ENCODE assay signal across 11 cellular contexts in genomic region chr9:82563841-82564240, GRCh38.
"Had no signal": no experiment of that assay in that cellular context is flagged by ENCODE, and none has a peak within 500 bp of the region (broad histone marks: within the 10 kb centered on the region; RNA-seq: fewer than 3 reads in every experiment).

No MANE protein-coding gene starts in this region.

- H3K4me3 ChIP-seq: GM23248, GM23338, HAP-1 had no signal

- H3K4me3 Mint-ChIP-seq: GM23338, H9, HFFc6 had no signal

- H3K9me3 Mint-ChIP-seq: GM23338, H9, HFFc6 had no signal

- H3K9ac ChIP-seq: GM23248 had no signal

- H3K9me3 ChIP-seq: HAP-1 had no signal

- H2AFZ ChIP-seq: GM23248, GM23338 had no signal

- FAIRE-seq: H1, H54 had no signal

- H3K27ac ChIP-seq: GM23248 had no signal

- H3K36me3 ChIP-seq: HAP-1 had no signal

- H3K4me2 ChIP-seq: GM23338 had no signal

- H3K4me1 ChIP-seq: HAP-1 had no signal

- H3K27ac Mint-ChIP-seq: GM23338, H9, HFFc6 had no signal

- ATAC-seq: GM23338, HCT116 had no signal

- DNase-seq: GM23248, GOT3, H7, H9, HCEC 1CT, HFFc6 had no signal
